Comparison of ENCODE assay signal across 14 cellular contexts in the genomic region with DNA sequence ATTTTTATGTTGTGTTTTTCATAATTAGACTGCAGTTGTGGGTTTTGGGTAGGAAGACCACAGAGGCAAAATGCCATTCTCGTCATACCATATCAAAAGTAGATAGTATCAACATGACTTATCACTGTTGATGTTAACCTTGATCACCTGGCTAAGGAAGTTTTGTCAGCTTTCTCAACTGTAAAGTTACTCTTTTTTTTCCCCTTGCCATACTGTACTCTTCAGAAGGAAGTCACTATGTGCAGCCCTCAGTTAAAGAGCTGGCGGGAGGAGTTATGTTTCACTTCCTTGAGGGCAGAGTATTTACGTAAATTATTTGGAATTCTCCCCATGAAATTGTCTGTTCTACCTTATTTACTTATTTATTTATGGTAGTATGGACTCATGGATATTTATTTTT.
DNase-seq lines count a peak whose midpoint lies in the region; ATAC-seq, FAIRE-seq and TF ChIP-seq lines count a peak whose summit lies in the region.
"Had no signal": no experiment of that assay in that cellular context is flagged by ENCODE, and none has a peak within 500 bp of the region (broad histone marks: within the 10 kb centered on the region; RNA-seq: fewer than 3 reads in every experiment).

No MANE protein-coding gene starts in this region.

- H3K79me2 ChIP-seq in keratinocyte (ENCODE audit: control insufficient read depth, insufficient read depth, low read length): no peaks in the 10 kb centered on the region

- peaks cover 2 to 6% of the 10 kb centered on the region in 2 donors for H3K36me3 Mint-ChIP-seq in CD4-positive, alpha-beta memory T cell
- peaks cover 7% of the 10 kb centered on the region for H3K36me3 Mint-ChIP-seq in T-helper 2 cell treated with Interferon-gamma antibody and Interleukin-4, amounts not matched to agents 5 μg/mL and 100 μg/mL, for 36 hours (ENCODE audit: low read depth)

- no peaks in the 10 kb centered on the region for H3K9me1 ChIP-seq in keratinocyte (ENCODE audit: control insufficient read depth, extremely low read depth, insufficient read depth, low read length)

- CTCF ChIA-PET in CD4-positive, alpha-beta memory T cell (lab: Charles Lee; ENCODE audit: partially characterized antibody): interaction anchor here (0.9 to 1.1 kb wide), 2 partner anchors 25 to 99 kb away, joined by 3 read pairs; no protein-coding TSS in a partner anchor

- FAIRE-seq in keratinocyte (lab: Jason Lieb, UNC): no peak

- no peaks in the 10 kb centered on the region for H3K9me3 ChIP-seq in CD4-positive, alpha-beta memory T cell (ENCODE audit: control insufficient read depth in 1 of 2, low read length in 2 of 2)
- H3K9me3 ChIP-seq in keratinocyte (ENCODE audit: control insufficient read depth, low read depth, low read length) (no peaks in the 10 kb centered on the region), prostate gland (no peaks in the 10 kb centered on the region), spleen (no peaks in the 10 kb centered on the region)
- H3K9me3 ChIP-seq: BE2C, right atrium auricular region, suprapubic skin had no signal

- H3K9ac ChIP-seq in keratinocyte (ENCODE audit: control insufficient read depth, extremely low read depth, insufficient read depth, low read length): no peak overlapping the region

- peaks cover 28 to 57% (median 45%) of the 10 kb centered on the region in 4 donors for H3K4me1 Mint-ChIP-seq in CD4-positive, alpha-beta memory T cell
- H3K4me1 Mint-ChIP-seq in T-helper 2 cell treated with Interferon-gamma antibody and Interleukin-4, amounts not matched to agents 5 μg/mL and 100 μg/mL, for 36 hours (ENCODE audit: low read depth): peaks cover 39% of the 10 kb centered on the region

- 75% methylated on average over 3 of the region's 3 CpGs for WGBS in prostate gland
- 44 to 64% (median 51%) methylated on average over 3 of the region's 3 CpGs for WGBS in spleen, 5 donors

- H4K20me1 ChIP-seq in keratinocyte (ENCODE audit: control insufficient read depth, extremely low read depth, insufficient read depth, low read length): no peaks in the 10 kb centered on the region

- no peak for TF ChIP-seq CTCF in keratinocyte (optimal IDR thresholded peaks at IDR 0.05 in 1 of 3, IDR thresholded peaks at IDR 0.05 in 1 of 3, conservative IDR thresholded peaks at IDR 0.05 in 1 of 3; ENCODE audit: extremely low read depth in 1 of 3, insufficient read depth in 2 of 3, low read length in 3 of 3)
- TF ChIP-seq CTCF in prostate gland (IDR thresholded peaks at IDR 0.05): no peak
- no peak for TF ChIP-seq CTCF in spleen (IDR thresholded peaks at IDR 0.05 in 8 of 11, conservative IDR thresholded peaks at IDR 0.05 in 3 of 11)

- no peak overlapping the region for H3K4me2 ChIP-seq in keratinocyte (ENCODE audit: control insufficient read depth, extremely low read depth, insufficient read depth, low read depth, low read length)

- H3K4me3 ChIP-seq in CD4-positive, alpha-beta memory T cell (ENCODE audit: low read length in 2 of 2): no peak overlapping the region
- H3K4me3 ChIP-seq in keratinocyte (ENCODE audit: control insufficient read depth in 2 of 3, extremely low read depth in 1 of 3, insufficient read depth in 2 of 3, low read depth in 1 of 3, low read length in 3 of 3) (no peak overlapping the region), prostate gland (no peak overlapping the region), spleen (no peak overlapping the region)
- H3K4me3 ChIP-seq: right atrium auricular region, SK-N-MC, suprapubic skin had no signal

- no peak overlapping the region for H2AFZ ChIP-seq in keratinocyte (ENCODE audit: control insufficient read depth, low read length)

- POLR2A ChIA-PET in CD4-positive, alpha-beta memory T cell (lab: Charles Lee; ENCODE audit: partially characterized antibody): interaction anchor here (3.3 kb wide), 1 partner anchor 203 kb away, joined by 28 read pairs; the partner anchor contains the start of gene NFKBIA

- H3K27me3 ChIP-seq in CD4-positive, alpha-beta memory T cell (ENCODE audit: insufficient read depth, low read length): no peaks in the 10 kb centered on the region
- H3K27me3 ChIP-seq in keratinocyte (ENCODE audit: control insufficient read depth, extremely low read depth, insufficient read depth, low read length) (no peaks in the 10 kb centered on the region), prostate gland (replicated peaks; ENCODE audit: insufficient read depth) (no peaks in the 10 kb centered on the region), spleen (replicated peaks in 1 of 7) (no peaks in the 10 kb centered on the region)
- H3K27me3 ChIP-seq: BE2C, right atrium auricular region, suprapubic skin had no signal

- no peaks in the 10 kb centered on the region for H3K36me3 ChIP-seq in CD4-positive, alpha-beta memory T cell (ENCODE audit: insufficient read depth, low read length)
- no peaks in the 10 kb centered on the region for H3K36me3 ChIP-seq in keratinocyte (ENCODE audit: control insufficient read depth in 2 of 2, extremely low read depth in 1 of 2, insufficient read depth in 2 of 2, low read length in 2 of 2)
- no peaks in the 10 kb centered on the region for H3K36me3 ChIP-seq in prostate gland
- H3K36me3 ChIP-seq in spleen: no peaks in the 10 kb centered on the region
- H3K36me3 ChIP-seq: BE2C, right atrium auricular region, suprapubic skin had no signal

- DNase-seq in CD1c-positive myeloid dendritic cell (ENCODE audit: extremely low spot score) (peak; percentile 65), keratinocyte (ENCODE audit: low read depth, low spot score) (no peak), prostate gland (ENCODE audit: low spot score) (no peak), spleen (no peak)
- peak in 4 of 5 donors; percentile 22 to 40 (median 28) for DNase-seq in CD4-positive, alpha-beta memory T cell
- no peak for DNase-seq in T-helper 2 cell treated with Interferon-gamma antibody and Interleukin-4, amounts not matched to agents 5 μg/mL and 100 μg/mL, for 36 hours (ENCODE audit: low spot score)
- DNase-seq: BE2C, endodermal cell, hypothalamus, NCI-H526 had no signal

- peak overlapping the region; percentile 44 to 89 (median 70) for H3K27ac Mint-ChIP-seq in CD4-positive, alpha-beta memory T cell
- H3K27ac Mint-ChIP-seq in T-helper 2 cell treated with Interferon-gamma antibody and Interleukin-4, amounts not matched to agents 5 μg/mL and 100 μg/mL, for 36 hours: peak overlapping the region; percentile 64
- H3K27ac Mint-ChIP-seq: endodermal cell had no signal

- dilution Hi-C loops in keratinocyte (cut with MboI; ENCODE audit: extremely low pct_ligation_motif_present, low sequenced_read_pairs): no loop called here

- H3K4me1 ChIP-seq in CD4-positive, alpha-beta memory T cell (ENCODE audit: insufficient read depth, low read length): peaks cover 63% of the 10 kb centered on the region
- peaks cover 21% of the 10 kb centered on the region for H3K4me1 ChIP-seq in keratinocyte (ENCODE audit: control insufficient read depth, extremely low read depth, insufficient read depth, low read length)
- no peaks in the 10 kb centered on the region for H3K4me1 ChIP-seq in prostate gland (replicated peaks)
- peaks cover 0 to 51% (median 6%) of the 10 kb centered on the region in 6 donors for H3K4me1 ChIP-seq in spleen
- H3K4me1 ChIP-seq: BE2C had no signal

- peak overlapping the region in 6 of 8 donors; percentile 29 to 78 (median 61) for H3K4me3 Mint-ChIP-seq in CD4-positive, alpha-beta memory T cell
- peak overlapping the region; percentile 11 for H3K4me3 Mint-ChIP-seq in T-helper 2 cell treated with Interferon-gamma antibody and Interleukin-4, amounts not matched to agents 5 μg/mL and 100 μg/mL, for 36 hours
- H3K4me3 Mint-ChIP-seq: endodermal cell had no signal

- ATAC-seq in HG02763 (IDR thresholded peaks at IDR 0.05; ENCODE audit: unreplicated experiment): no peak

- TF ChIP-seq POLR2A in prostate gland (IDR thresholded peaks at IDR 0.05) (no peak), spleen (IDR thresholded peaks at IDR 0.05) (no peak)

- H3K27ac ChIP-seq in CD4-positive, alpha-beta memory T cell (ENCODE audit: low read depth, low read length): peak overlapping the region; percentile 15
- peak overlapping the region; percentile 20 for H3K27ac ChIP-seq in keratinocyte (ENCODE audit: control insufficient read depth, insufficient read depth, low read length)
- no peak overlapping the region for H3K27ac ChIP-seq in prostate gland
- H3K27ac ChIP-seq in spleen: peak overlapping the region in 3 of 8 donors; percentile 33 to 63 (median 62)
- H3K27ac ChIP-seq: right atrium auricular region, SK-N-MC, suprapubic skin had no signal

- H3K27me3 Mint-ChIP-seq in CD4-positive, alpha-beta memory T cell: no peaks in the 10 kb centered on the region
- no peaks in the 10 kb centered on the region for H3K27me3 Mint-ChIP-seq in T-helper 2 cell treated with Interferon-gamma antibody and Interleukin-4, amounts not matched to agents 5 μg/mL and 100 μg/mL, for 36 hours (ENCODE audit: low read depth)

- no peaks in the 10 kb centered on the region for H3K9me3 Mint-ChIP-seq in CD4-positive, alpha-beta memory T cell
- H3K9me3 Mint-ChIP-seq in T-helper 2 cell treated with Interferon-gamma antibody and Interleukin-4, amounts not matched to agents 5 μg/mL and 100 μg/mL, for 36 hours: no peaks in the 10 kb centered on the region
- H3K9me3 Mint-ChIP-seq: endodermal cell had no signal

- intact Hi-C loops in CD4-positive, alpha-beta memory T cell (cut with micrococcal nuclease): loop anchor here (5.0 kb wide), 1 partner anchor 39 kb away; no protein-coding TSS in a partner anchor
- intact Hi-C loops in prostate gland (cut with DNase I) (no loop called here), spleen (cut with DNase I; ENCODE audit: low total_unique reads) (no loop called here)

Comparison
In these comparisons a context has a peak if more than half of its experiments do, and no peak if none do; other contexts are left out.
1. DNase-seq: peak in CD1c-positive myeloid dendritic cell (single experiment) and CD4-positive, alpha-beta memory T cell (4 of 5); none in T-helper 2 cell treated with Interferon-gamma antibody and Interleukin-4, amounts not matched to agents 5 μg/mL and 100 μg/mL, for 36 hours (single experiment), keratinocyte (single experiment), prostate gland (single experiment) and spleen (single experiment).
2. H3K27ac ChIP-seq: peak in CD4-positive, alpha-beta memory T cell (single experiment) and keratinocyte (single experiment); none in prostate gland (0 of 2).